In the genomic region with DNA sequence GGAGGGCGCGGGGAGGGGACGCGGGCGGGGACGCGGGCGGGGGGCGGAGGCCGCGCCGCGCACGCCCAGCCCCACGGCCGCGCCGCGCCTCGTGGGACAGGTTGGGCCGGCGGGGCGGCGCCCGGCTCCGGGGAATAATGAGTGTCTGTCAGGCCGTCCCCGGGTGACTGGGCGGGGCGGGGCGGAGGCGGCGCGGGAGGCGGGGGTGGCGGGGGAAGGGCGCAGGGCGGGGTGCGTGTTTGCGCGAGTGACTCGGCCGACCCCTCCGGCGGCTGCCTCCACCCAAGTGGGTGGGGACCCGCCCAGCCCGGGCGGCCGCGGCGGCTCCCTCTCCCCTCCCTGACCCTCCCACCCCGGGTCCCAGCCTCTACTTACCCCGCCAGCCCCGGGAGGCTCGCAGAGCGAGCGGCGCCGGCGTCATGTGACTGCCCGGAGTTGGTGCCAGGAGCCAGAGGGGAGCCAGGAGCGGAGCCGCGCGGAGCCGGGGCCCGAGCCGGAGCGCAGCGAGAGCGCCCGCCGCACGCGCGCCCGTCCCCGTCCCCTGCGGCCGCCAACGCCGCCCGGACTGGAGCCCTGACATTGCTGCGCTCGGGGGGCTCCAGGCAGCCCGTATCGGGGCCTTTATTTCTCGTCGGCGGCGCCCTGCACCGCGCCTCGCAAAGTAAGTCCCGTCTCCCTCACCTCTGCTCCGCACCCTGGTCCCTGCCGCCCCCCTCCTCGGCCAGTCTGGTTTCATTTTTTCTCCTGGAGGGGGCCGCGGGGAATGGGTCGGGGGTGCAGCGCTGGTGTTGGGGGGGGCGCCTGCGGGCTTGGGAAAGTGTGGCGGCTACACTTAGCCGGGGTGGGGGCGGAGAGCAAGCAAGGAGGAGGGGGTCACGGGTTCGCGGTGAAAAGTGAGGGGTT, we compare ENCODE assay signal across 8 cellular contexts. TPM values are rescaled to one million over a fixed set of nuclear protein-coding genes. Genes with fewer than 3 reads are reported as not detected.
A peak's percentile ranks its signal among the peaks of the same experiment; 100 is the strongest.
DNase-seq lines count a peak whose midpoint lies in the region; ATAC-seq, FAIRE-seq and TF ChIP-seq lines count a peak whose summit lies in the region.

A gene (plus strand): TSS at position 399 of the 903 bp plus-strand sequence. CDS start 16,427 bp downstream, outside the sequence.

- POLR2A ChIA-PET in HepG2 (lab: Yijun Ruan, JAX) = interaction anchor here (0.9 to 1.4 kb wide), 4 partner anchors 11 to 531 kb away, joined by 4 to 7 read pairs (median 6); no protein-coding TSS in a partner anchor

- peak within 1 kb of the TSS; percentile 77 to 99 (median 90) for H3K4me3 ChIP-seq in HepG2 (replicated peaks in 1 of 3; ENCODE audit: insufficient read depth in 1 of 3, low read depth in 2 of 3, low read length in 3 of 3)

- H3K27me3 ChIP-seq in HepG2 (ENCODE audit: control insufficient read depth in 1 of 2, insufficient read depth in 2 of 2, low read length in 2 of 2) = no peaks in the 10 kb centered on the region; a peak in 1 of 5 replicates

- 0% methylated on average over 4 of the region's 110 CpGs for WGBS in HepG2 (ENCODE audit: low lambda C conversion rate)

- FAIRE-seq in HepG2 (lab: Jason Lieb, UNC) = no peak

- DNase-seq in AG09319 (ENCODE audit: extremely low read depth, low read depth) = peak; percentile 87
- DNase-seq in GM19238 (ENCODE audit: insufficient read length, low spot score) = peak; percentile 84
- peak; percentile 85 for DNase-seq in NCI-H526 treated with DMSO at 0.1 percent for 48 hours (lab: John Stamatoyannopoulos, UW)
- peak; percentile 88 to 91 for DNase-seq in activated CD4-positive, alpha-beta T cell treated with anti-CD3 and anti-CD28 coated beads, Interleukin-2, amount 50 U/mL, for 4 hours
- DNase-seq in dermis blood vessel endothelial cell = peak; percentile 90
- peak; percentile 73 for DNase-seq in HepG2 (ENCODE audit: low spot score)
- DNase-seq in stimulated activated CD4-positive, alpha-beta T cell treated with anti-CD3 and anti-CD28 coated beads, Interleukin-2, amount 100 ng/mL, for 48 hours = peak; percentile 55 to 61

- H3K9ac ChIP-seq in HepG2 (ENCODE audit: insufficient read depth, low read depth, low read length) = peak within 1 kb of the TSS; percentile 95

- H2AFZ ChIP-seq in HepG2 (ENCODE audit: low read length) = no peak within 1 kb of the TSS

- in situ Hi-C loops in HepG2 (cut with HindIII; ENCODE audit: extremely low pct_ligation_motif_present, low pct_unique_long_range_greater_than_20kb) = no loop called here

- intact Hi-C loops in HepG2 (cut with micrococcal nuclease; ENCODE audit: unreplicated experiment) = loop anchor here (10.0 kb wide), 2 partner anchors 381 to 979 kb away; a partner anchor contains a TSS

- peak; percentile 58 for TF ChIP-seq RAD21 in HepG2 (CRISPR knock-in tag; IDR thresholded peaks at IDR 0.05)

- H3K79me2 ChIP-seq in HepG2 (ENCODE audit: insufficient read depth, low read length) = peaks cover 59% of the 10 kb centered on the region

- peaks cover 22% of the 10 kb centered on the region for H3K4me1 ChIP-seq in HepG2 (ENCODE audit: insufficient read depth, low read length)

- no TSS peak for BruUV-seq in HepG2 (replicated peaks; lab: Mats Ljungman, UMichigan)

- H4K20me1 ChIP-seq in HepG2 (ENCODE audit: insufficient read depth, low read length) = no peaks in the 10 kb centered on the region; the same call in 1 of the 2 replicates

- H3K9me3 ChIP-seq in HepG2 (ENCODE audit: low read length) = no peaks in the 10 kb centered on the region

- peak within 1 kb of the TSS; percentile 96 for H3K4me2 ChIP-seq in HepG2 (ENCODE audit: low read depth, low read length)

- peak within 1 kb of the TSS; percentile 96 for H3K27ac ChIP-seq in HepG2 (ENCODE audit: extremely low read length, insufficient read depth, low read length)

- no peaks in the 10 kb centered on the region for H3K36me3 ChIP-seq in HepG2 (replicated peaks in 1 of 2; ENCODE audit: control insufficient read depth in 1 of 2, insufficient read depth in 2 of 2, low read length in 2 of 2)

- ATAC-seq in HG03378 (IDR thresholded peaks at IDR 0.05; ENCODE audit: unreplicated experiment) (peak; percentile 37), HepG2 (peak; percentile 68)

- TF ChIP-seq POLR2A in HepG2 (IDR thresholded peaks at IDR 0.05; ENCODE audit: insufficient read depth in 1 of 2, low read depth in 2 of 2, low read length in 2 of 2) = peak; percentile 44 to 71; a peak in 3 of 4 replicates

- no peak for TF ChIP-seq CTCF in AG09319 (IDR thresholded peaks at IDR 0.05; ENCODE audit: low read depth, low read length)
- TF ChIP-seq CTCF in HepG2 (CRISPR knock-in tag; IDR thresholded peaks at IDR 0.05) = no peak

- TF ChIP-seq EP300 in HepG2 (IDR thresholded peaks at IDR 0.05; ENCODE audit: low read depth in 2 of 2, low read length in 2 of 2) = 0 out of 4 replicates have a peak, but pooled peaks of 1 of the 2 experiments have one; percentile 10
- no peak for TF ChIP-seq EP300 in HepG2 (CRISPR knock-in tag; IDR thresholded peaks at IDR 0.05; ENCODE audit: borderline replicate concordance)

- CTCF ChIA-PET in HepG2 (lab: Yijun Ruan, JAX; ENCODE audit: low intra/inter-chr PET ratio, low total read pairs) = no interaction called here

TF ChIP-seq in HepG2, 621 proteins besides CTCF, POLR2A, EP300 and RAD21 (continues in another document):
- TF ChIP-seq ZBTB7A (CRISPR knock-in tag; IDR thresholded peaks at IDR 0.05) = no peak
- TF ChIP-seq SAP130 (CRISPR knock-in tag; IDR thresholded peaks at IDR 0.05; ENCODE audit: low read depth) = peak; percentile 37; the same call in 1 of the 2 replicates
- TF ChIP-seq MAZ (IDR thresholded peaks at IDR 0.05; ENCODE audit: borderline replicate concordance, low read depth, low read length) = peak; percentile 65; the same call in 1 of the 2 replicates
- TF ChIP-seq MAZ (CRISPR knock-in tag; IDR thresholded peaks at IDR 0.05; ENCODE audit: low read depth) = 0 out of 2 replicates have a peak, but pooled peaks have one; percentile 44
- TF ChIP-seq, protein P1, sequence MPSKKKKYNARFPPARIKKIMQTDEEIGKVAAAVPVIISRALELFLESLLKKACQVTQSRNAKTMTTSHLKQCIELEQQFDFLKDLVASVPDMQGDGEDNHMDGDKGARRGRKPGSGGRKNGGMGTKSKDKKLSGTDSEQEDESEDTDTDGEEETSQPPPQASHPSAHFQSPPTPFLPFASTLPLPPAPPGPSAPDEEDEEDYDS (CRISPR knock-in tag; IDR thresholded peaks at IDR 0.05) = 0 out of 2 replicates have a peak, but pooled peaks have one; percentile 22
- TF ChIP-seq IKZF4 (CRISPR knock-in tag; IDR thresholded peaks at IDR 0.05; ENCODE audit: borderline replicate concordance, low read depth, not compliant biosample characterization) = peak; percentile 48
- 0 out of 2 replicates have a peak, but pooled peaks have one; percentile 20 for TF ChIP-seq ERF (CRISPR knock-in tag; IDR thresholded peaks at IDR 0.05)
- TF ChIP-seq SOX6 (IDR thresholded peaks at IDR 0.05) = no peak
- peak; percentile 28; the same call in 1 of the 2 replicates for TF ChIP-seq SOX6 (CRISPR knock-in tag; IDR thresholded peaks at IDR 0.05)
- TF ChIP-seq SP4 (CRISPR knock-in tag; IDR thresholded peaks at IDR 0.05) = 0 out of 2 replicates have a peak, but pooled peaks have one; percentile 19
- TF ChIP-seq PAX8 (CRISPR knock-in tag; IDR thresholded peaks at IDR 0.05; ENCODE audit: borderline replicate concordance) = no peak
- TF ChIP-seq ATF7-NPFF (CRISPR knock-in tag; IDR thresholded peaks at IDR 0.05; ENCODE audit: low read depth) = no peak
- TF ChIP-seq SOX13 (IDR thresholded peaks at IDR 0.05) = no peak
- peak in 1 of 2 experiments; percentile 33; a peak in 1 of 4 replicates for TF ChIP-seq SOX13 (CRISPR knock-in tag; conservative IDR thresholded peaks at IDR 0.05 in 1 of 2, IDR thresholded peaks at IDR 0.05 in 1 of 2)
- TF ChIP-seq, protein P2, sequence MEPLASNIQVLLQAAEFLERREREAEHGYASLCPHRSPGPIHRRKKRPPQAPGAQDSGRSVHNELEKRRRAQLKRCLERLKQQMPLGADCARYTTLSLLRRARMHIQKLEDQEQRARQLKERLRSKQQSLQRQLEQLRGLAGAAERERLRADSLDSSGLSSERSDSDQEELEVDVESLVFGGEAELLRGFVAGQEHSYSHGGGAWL (CRISPR knock-in tag; IDR thresholded peaks at IDR 0.05) = 0 out of 2 replicates have a peak, but pooled peaks have one; percentile 34
- 0 out of 2 replicates have a peak, but pooled peaks have one; percentile 11 for TF ChIP-seq ISL2 (CRISPR knock-in tag; IDR thresholded peaks at IDR 0.05)
- TF ChIP-seq RARA (CRISPR knock-in tag; IDR thresholded peaks at IDR 0.05) = peak; percentile 24; the same call in 1 of the 2 replicates
- TF ChIP-seq RBFOX2 (IDR thresholded peaks at IDR 0.05; ENCODE audit: low read depth, low read length) = peak; percentile 98

RNA-seq across cellular contexts. Expression of the gene that starts here (rescaled TPM):
- total RNA-seq in dermis blood vessel endothelial cell = 26.4 and 32.7 TPM in 2 replicates
- 29.1 and 45.2 TPM in 2 replicates for total RNA-seq in HepG2 (2016; rRNA removed; fragmentation: Illumina TruSeq; extraction: Trizol)
- 5.0 and 6.9 TPM in 2 replicates for total RNA-seq in HepG2 (2016; cell fraction: cytosol; rRNA removed; fragmentation: Illumina TruSeq; extraction: Trizol; ENCODE audit: low read depth)
- total RNA-seq in HepG2 (2016; cell fraction: insoluble cytoplasmic fraction; rRNA removed; fragmentation: Illumina TruSeq; extraction: Trizol) = 29.1 and 39.1 TPM in 2 replicates
- 27.0 and 29.9 TPM in 2 replicates for total RNA-seq in HepG2 (2016; cell fraction: membrane; rRNA removed; fragmentation: Illumina TruSeq; extraction: Trizol)
- 38.1 and 42.0 TPM in 2 replicates for total RNA-seq in HepG2 (2016; cell fraction: nucleus; rRNA removed; fragmentation: Illumina TruSeq; extraction: Trizol)
- polyA plus RNA-seq in HepG2 (2011; rRNA removed) = 32.2 and 37.8 TPM in 2 replicates
- 23.4 and 26.9 TPM in 2 replicates for polyA plus RNA-seq in HepG2 (2011; cell fraction: cytosol; rRNA removed)
- polyA plus RNA-seq in HepG2 (2011; cell fraction: nucleus; rRNA removed) = 34.9 and 36.5 TPM in 2 replicates
- polyA plus RNA-seq in HepG2 (2012) = 35.9 and 36.8 TPM in 2 replicates
- polyA plus RNA-seq in HepG2 (2016; cell fraction: cytosol; fragmentation: Illumina TruSeq; extraction: Trizol; ENCODE audit: low read depth) = 12.2 and 13.0 TPM in 2 replicates
- polyA plus RNA-seq in HepG2 (2016; cell fraction: insoluble cytoplasmic fraction; fragmentation: Illumina TruSeq; extraction: Trizol; ENCODE audit: low read depth) = 46.7 and 48.9 TPM in 2 replicates
- polyA plus RNA-seq in HepG2 (2016; cell fraction: membrane; fragmentation: Illumina TruSeq; extraction: Trizol; ENCODE audit: low read depth) = 28.6 and 30.0 TPM in 2 replicates
- 40.1 and 41.8 TPM in 2 replicates for polyA plus RNA-seq in HepG2 (2016; cell fraction: nucleus; fragmentation: Illumina TruSeq; extraction: Trizol; ENCODE audit: insufficient read depth, low read depth)
- 23.8 and 59.2 TPM in 2 replicates for polyA minus RNA-seq in HepG2 (2011; rRNA and poly(A)+ RNA removed; ENCODE audit: low replicate concordance)
- 32.1 and 36.4 TPM in 2 replicates for polyA minus RNA-seq in HepG2 (2011; cell fraction: cytosol; rRNA and poly(A)+ RNA removed)
- 148 and 153 TPM in 2 replicates for polyA minus RNA-seq in HepG2 (2011; cell fraction: nucleus; rRNA and poly(A)+ RNA removed)

Comparison
In these comparisons a context has a peak if more than half of its experiments do, and no peak if none do; other contexts are left out.
1. Peak in every context shown above with its lines: DNase-seq, ATAC-seq, H3K4me3 ChIP-seq and H3K27ac ChIP-seq.